8 cellular contexts compared by ENCODE assay signal in genomic region chr7:128830231-128831177, GRCh38. TPM values are rescaled to one million over a fixed set of nuclear protein-coding genes. Genes with fewer than 3 reads are reported as not detected.
DNase-seq lines count a peak whose midpoint lies in the region; ATAC-seq and TF ChIP-seq lines count a peak whose summit lies in the region.

TSS of gene FLNC (plus strand) at chr7:128830406. CDS start at chr7:128830638, 232 bp downstream.

- peak within 1 kb of the TSS; percentile 47 for H3K4me3 ChIP-seq in CD8-positive, alpha-beta memory T cell (ENCODE audit: low read length)
- peak within 1 kb of the TSS; percentile 31 to 94 (median 80) for H3K4me3 ChIP-seq in heart left ventricle

- H3K4me3 Mint-ChIP-seq in CD8-positive, alpha-beta memory T cell, result peak within 1 kb of the TSS; percentile 38 to 87 (median 74)
- peak within 1 kb of the TSS; percentile 63 for H3K4me3 Mint-ChIP-seq in activated naive CD8-positive, alpha-beta T cell treated with anti-CD3 and anti-CD28 coated beads, Interleukin-2, amount 10 ng/mL, durations not matched to agents 7 days and 5 days

- peaks cover 7% of the 10 kb centered on the region for H3K4me1 ChIP-seq in CD8-positive, alpha-beta memory T cell (ENCODE audit: insufficient read depth, low read length)
- H3K4me1 ChIP-seq in heart left ventricle, result peaks cover 0 to 76% (median 45%) of the 10 kb centered on the region in 12 donors

- ATAC-seq in activated naive CD8-positive, alpha-beta T cell treated with anti-CD3 and anti-CD28 coated beads, Interleukin-2, amount 10 ng/mL, durations not matched to agents 7 days and 5 days (ENCODE audit: low read depth), result peak; percentile 62
- ATAC-seq in heart left ventricle, result peak in 2 of 4 donors; percentile 5 to 23
- ATAC-seq in HG02884 (IDR thresholded peaks at IDR 0.05; ENCODE audit: unreplicated experiment), result no peak
- no peak for ATAC-seq in HG03565 (IDR thresholded peaks at IDR 0.05; ENCODE audit: unreplicated experiment)

- no peaks in the 10 kb centered on the region for H3K9me3 Mint-ChIP-seq in CD8-positive, alpha-beta memory T cell
- no peaks in the 10 kb centered on the region for H3K9me3 Mint-ChIP-seq in activated naive CD8-positive, alpha-beta T cell treated with anti-CD3 and anti-CD28 coated beads, Interleukin-2, amount 10 ng/mL, durations not matched to agents 7 days and 5 days

- H3K36me3 ChIP-seq in CD8-positive, alpha-beta memory T cell (ENCODE audit: insufficient read depth, low read length), result no peaks in the 10 kb centered on the region
- peaks cover 0 to 11% (median 7%) of the 10 kb centered on the region in 9 donors for H3K36me3 ChIP-seq in heart left ventricle

- H3K4me1 Mint-ChIP-seq in CD8-positive, alpha-beta memory T cell, result peaks cover 6 to 21% (median 12%) of the 10 kb centered on the region in 3 donors
- peaks cover 6% of the 10 kb centered on the region for H3K4me1 Mint-ChIP-seq in activated naive CD8-positive, alpha-beta T cell treated with anti-CD3 and anti-CD28 coated beads, Interleukin-2, amount 10 ng/mL, durations not matched to agents 7 days and 5 days

- intact Hi-C loops in heart left ventricle (cut with DNase I), result loop anchor here in 4 of 10 donors (2.0 to 5.0 kb wide), 5 partner anchors 37 to 93 kb away; partner anchors contain the start of genes CALU (in 3 of the 4) and CCDC136 (in 1 of the 4)
- intact Hi-C loops in posterior vena cava (cut with DNase I), result loop anchor here in 1 of 2 donors (5.0 kb wide), 2 partner anchors 48 to 73 kb away; no protein-coding TSS in a partner anchor

- peaks cover 31 to 45% of the 10 kb centered on the region in 2 donors for H3K27me3 Mint-ChIP-seq in CD8-positive, alpha-beta memory T cell
- H3K27me3 Mint-ChIP-seq in activated naive CD8-positive, alpha-beta T cell treated with anti-CD3 and anti-CD28 coated beads, Interleukin-2, amount 10 ng/mL, durations not matched to agents 7 days and 5 days, result peaks cover 38% of the 10 kb centered on the region

- TF ChIP-seq POLR2A in heart left ventricle (IDR thresholded peaks at IDR 0.05), result peak; percentile 72 to 96

- peak within 1 kb of the TSS in 2 of 8 donors; percentile 29 to 43 for H3K27ac Mint-ChIP-seq in CD8-positive, alpha-beta memory T cell
- peak within 1 kb of the TSS; percentile 21 for H3K27ac Mint-ChIP-seq in activated naive CD8-positive, alpha-beta T cell treated with anti-CD3 and anti-CD28 coated beads, Interleukin-2, amount 10 ng/mL, durations not matched to agents 7 days and 5 days

- H3K27ac ChIP-seq in CD8-positive, alpha-beta memory T cell (ENCODE audit: low read depth, low read length), result peak within 1 kb of the TSS; percentile 74
- H3K27ac ChIP-seq in heart left ventricle, result peak within 1 kb of the TSS; percentile 84 to 100 (median 96)

- WGBS in heart left ventricle, 4 donors, result 1 to 4% (median 2%) methylated on average over 21 to 109 of the region's 109 CpGs

- no peaks in the 10 kb centered on the region for H3K36me3 Mint-ChIP-seq in CD8-positive, alpha-beta memory T cell
- no peaks in the 10 kb centered on the region for H3K36me3 Mint-ChIP-seq in activated naive CD8-positive, alpha-beta T cell treated with anti-CD3 and anti-CD28 coated beads, Interleukin-2, amount 10 ng/mL, durations not matched to agents 7 days and 5 days

- POLR2A ChIA-PET in CD8-positive, alpha-beta memory T cell (lab: Charles Lee), result interaction anchor here (0.8 kb wide), 1 partner anchor 39 kb away, joined by 4 read pairs; no protein-coding TSS in a partner anchor
- POLR2A ChIA-PET in activated naive CD8-positive, alpha-beta T cell treated with anti-CD3 and anti-CD28 coated beads, Interleukin-2, amount 10 ng/mL, durations not matched to agents 7 days and 5 days (lab: Charles Lee), result no interaction called here

- peaks cover 15% of the 10 kb centered on the region for H3K27me3 ChIP-seq in CD8-positive, alpha-beta memory T cell (ENCODE audit: insufficient read depth, low read length, poor library complexity, severe bottlenecking)
- peaks cover 0 to 31% (median 0%) of the 10 kb centered on the region in 9 donors for H3K27me3 ChIP-seq in heart left ventricle

- peak in 2 of 5 donors; percentile 9 to 28 for DNase-seq in CD8-positive, alpha-beta memory T cell
- DNase-seq in NCI-H526 treated with DMSO at 0.1 percent for 48 hours (lab: John Stamatoyannopoulos, UW), result peak; percentile 4
- peak; percentile 56 for DNase-seq in activated naive CD8-positive, alpha-beta T cell treated with anti-CD3 and anti-CD28 coated beads, Interleukin-2, amount 10 ng/mL, durations not matched to agents 7 days and 5 days
- DNase-seq in heart left ventricle, result peak; percentile 71 to 81 (median 78)
- no peak for DNase-seq in posterior vena cava (ENCODE audit: low spot score)
- DNase-seq in COR-L47 (lab: John Stamatoyannopoulos, UW), result no peak

- CTCF ChIA-PET in CD8-positive, alpha-beta memory T cell (lab: Charles Lee), result no interaction called here

- no peaks in the 10 kb centered on the region for H3K9me3 ChIP-seq in CD8-positive, alpha-beta memory T cell (ENCODE audit: low read length)
- no peaks in the 10 kb centered on the region for H3K9me3 ChIP-seq in heart left ventricle

- no peak for TF ChIP-seq CTCF in heart left ventricle (IDR thresholded peaks at IDR 0.05)

RNA-seq across cellular contexts. Expression of gene FLNC, which starts in this region (rescaled TPM):
- not detected for total RNA-seq in CD8-positive, alpha-beta memory T cell
- polyA plus RNA-seq in CD8-positive, alpha-beta memory T cell, result not detected
- not detected for total RNA-seq in activated naive CD8-positive, alpha-beta T cell treated with anti-CD3 and anti-CD28 coated beads, Interleukin-2, amount 10 ng/mL, durations not matched to agents 7 days and 5 days
- total RNA-seq in heart left ventricle (1,000 to 10,000 TPM in 6 of 9 donors, 100 to 1,000 TPM in 3; 721 to 3,687 (median 1,170) TPM), posterior vena cava (100 to 1,000 TPM; 440 to 856 TPM)
- polyA plus RNA-seq in heart left ventricle, result 1,000 to 10,000 TPM in 1 of 2 donors, 100 to 1,000 TPM in 1; 399 to 1,654 TPM

Comparison
In these comparisons a context has a peak if more than half of its experiments do, and no peak if none do; other contexts are left out.
1. RNA of gene FLNC (total RNA-seq): 721 to 3,687 TPM in heart left ventricle and 440 to 856 TPM in posterior vena cava; not detected in CD8-positive, alpha-beta memory T cell and not detected in activated naive CD8-positive, alpha-beta T cell treated with anti-CD3 and anti-CD28 coated beads, Interleukin-2, amount 10 ng/mL, durations not matched to agents 7 days and 5 days; every median in the first group is over 100 times any median in the second.
2. RNA of gene FLNC (polyA plus RNA-seq): 399 to 1,654 TPM in heart left ventricle; not detected in CD8-positive, alpha-beta memory T cell (single experiment); every median in the first group is over 100 times any median in the second.
3. Peak in DNase-seq and ATAC-seq in activated naive CD8-positive, alpha-beta T cell treated with anti-CD3 and anti-CD28 coated beads, Interleukin-2, amount 10 ng/mL, durations not matched to agents 7 days and 5 days; RNA of the gene not detected or under 1 TPM.
4. DNase-seq: peak in NCI-H526 treated with DMSO at 0.1 percent for 48 hours (single experiment) and heart left ventricle (5 of 5); none in posterior vena cava (single experiment) and COR-L47 (single experiment).